Comparison of ENCODE assay signal across 1 cellular context in genomic region chr19:38676023-38676877, GRCh38.
TF ChIP-seq lines count a peak whose summit lies in the region.

No MANE protein-coding gene starts in this region.

TF ChIP-seq in K562, 482 proteins besides CTCF, POLR2A, EP300 and RAD21 (continues in another document):
- no peak for TF ChIP-seq SNIP1 (IDR thresholded peaks at IDR 0.05; ENCODE audit: low read depth)
- no peak for TF ChIP-seq IRF2 (CRISPR knock-in tag; IDR thresholded peaks at IDR 0.05)
- peak; percentile 71; the same call in 1 of the 2 replicates for TF ChIP-seq ZNF766 (CRISPR knock-in tag; conservative IDR thresholded peaks at IDR 0.05)
- TF ChIP-seq FOXJ2 (tag; IDR thresholded peaks at IDR 0.05): no peak
- TF ChIP-seq JUND (IDR thresholded peaks at IDR 0.05; ENCODE audit: borderline replicate concordance, low read depth, low read length): peak; percentile 97
- peak; percentile 78; the same call in 2 of the 3 replicates for TF ChIP-seq JUND (tag; IDR thresholded peaks at IDR 0.05; ENCODE audit: borderline replicate concordance, low read depth, low read length)
- TF ChIP-seq ZBTB5 (IDR thresholded peaks at IDR 0.05): peak; percentile 65; the same call in 1 of the 2 replicates
- no peak for TF ChIP-seq ZNF707 (CRISPR knock-in tag; conservative IDR thresholded peaks at IDR 0.05)
- TF ChIP-seq SRSF7 (optimal IDR thresholded peaks at IDR 0.05; ENCODE audit: low read depth, low read length): no peak
- TF ChIP-seq RCOR1 (IDR thresholded peaks at IDR 0.05; ENCODE audit: borderline replicate concordance in 1 of 2, low read depth in 2 of 2, low read length in 2 of 2): peak; percentile 94 to 99; a peak in 3 of 4 replicates
- no peak for TF ChIP-seq MEF2D (tag; conservative IDR thresholded peaks at IDR 0.05; ENCODE audit: low read depth)
- peak; percentile 67 for TF ChIP-seq EGR1 (conservative IDR thresholded peaks at IDR 0.05)
- peak; percentile 48; the same call in 1 of the 2 replicates for TF ChIP-seq RAD51 (IDR thresholded peaks at IDR 0.05; ENCODE audit: borderline replicate concordance, low read depth)
- TF ChIP-seq NUFIP1 (IDR thresholded peaks at IDR 0.05; ENCODE audit: partially characterized antibody): no peak
- peak; percentile 41 to 99; a peak in 3 of 4 replicates for TF ChIP-seq TBL1XR1 (IDR thresholded peaks at IDR 0.05; ENCODE audit: low read length in 2 of 2)
- TF ChIP-seq ETV1 (tag; conservative IDR thresholded peaks at IDR 0.05; ENCODE audit: low read depth): peak; percentile 96
- no peak for TF ChIP-seq SMAD1 (IDR thresholded peaks at IDR 0.05; ENCODE audit: low read depth, low read length, partially characterized antibody)
- TF ChIP-seq SAP30 (IDR thresholded peaks at IDR 0.05; ENCODE audit: borderline replicate concordance, insufficient read depth, low read depth, low read length, poor library complexity, severe bottlenecking): no peak
- no peak for TF ChIP-seq ELF1 (tag; IDR thresholded peaks at IDR 0.05)
- peak; percentile 73 for TF ChIP-seq GABPA (tag; conservative IDR thresholded peaks at IDR 0.05; ENCODE audit: low read depth)
- no peak for TF ChIP-seq TFE3 (CRISPR knock-in tag; IDR thresholded peaks at IDR 0.05)
- no peak for TF ChIP-seq CREB3 (tag; conservative IDR thresholded peaks at IDR 0.05; ENCODE audit: low read depth)
- TF ChIP-seq ID3 (CRISPR knock-in tag; IDR thresholded peaks at IDR 0.05): no peak
- peak; percentile 67 for TF ChIP-seq ID3 (tag; IDR thresholded peaks at IDR 0.05)
- TF ChIP-seq ZNF589 (CRISPR knock-in tag; IDR thresholded peaks at IDR 0.05; ENCODE audit: low read depth): peak; percentile 90
- no peak for TF ChIP-seq ZNF133 (CRISPR knock-in tag; IDR thresholded peaks at IDR 0.05)
- TF ChIP-seq ZSCAN32 (CRISPR knock-in tag; IDR thresholded peaks at IDR 0.05): no peak
- peak; percentile 87; the same call in 1 of the 2 replicates for TF ChIP-seq HBP1 (CRISPR knock-in tag; IDR thresholded peaks at IDR 0.05)
- TF ChIP-seq CCNT2 (IDR thresholded peaks at IDR 0.05; ENCODE audit: borderline replicate concordance, extremely low read depth, insufficient read length, low read depth, low read length): peak; percentile 93
- no peak for TF ChIP-seq ZBTB17 (CRISPR knock-in tag; IDR thresholded peaks at IDR 0.05)
- TF ChIP-seq ZNF561 (CRISPR knock-in tag; conservative IDR thresholded peaks at IDR 0.05): no peak
- TF ChIP-seq TCF3 (CRISPR knock-in tag; IDR thresholded peaks at IDR 0.05): peak; percentile 99
- TF ChIP-seq ELK3 (CRISPR knock-in tag; IDR thresholded peaks at IDR 0.05): no peak
- TF ChIP-seq ARID3A (IDR thresholded peaks at IDR 0.05; ENCODE audit: borderline replicate concordance, low read depth, low read length): peak; percentile 94; the same call in 1 of the 2 replicates
- TF ChIP-seq ZNF398 (CRISPR knock-in tag; IDR thresholded peaks at IDR 0.05): no peak
- TF ChIP-seq ATF2 (CRISPR knock-in tag; IDR thresholded peaks at IDR 0.05): no peak
- TF ChIP-seq HCFC1 (IDR thresholded peaks at IDR 0.05; ENCODE audit: low read depth, low read length): no peak
- TF ChIP-seq PTTG1 (tag; IDR thresholded peaks at IDR 0.05; ENCODE audit: low read depth): no peak
- no peak for TF ChIP-seq DLX4 (CRISPR knock-in tag; IDR thresholded peaks at IDR 0.05)
- TF ChIP-seq HOMEZ (CRISPR knock-in tag; IDR thresholded peaks at IDR 0.05): no peak
- no peak for TF ChIP-seq JUNB (CRISPR knock-in tag; conservative IDR thresholded peaks at IDR 0.05)
- peak; percentile 98 for TF ChIP-seq CBFA2T2 (conservative IDR thresholded peaks at IDR 0.05)
- peak; percentile 98 for TF ChIP-seq ZNF175 (CRISPR knock-in tag; IDR thresholded peaks at IDR 0.05; ENCODE audit: low read depth)
- TF ChIP-seq ZNF311 (CRISPR knock-in tag; IDR thresholded peaks at IDR 0.05): peak; percentile 39
- no peak for TF ChIP-seq CAMTA2 (CRISPR knock-in tag; conservative IDR thresholded peaks at IDR 0.05)
- peak; percentile 96 for TF ChIP-seq BCOR (IDR thresholded peaks at IDR 0.05)
- TF ChIP-seq HOXB6 (CRISPR knock-in tag; IDR thresholded peaks at IDR 0.05; ENCODE audit: borderline replicate concordance): no peak
- no peak for TF ChIP-seq RBM22 (IDR thresholded peaks at IDR 0.05; ENCODE audit: low read depth, low read length, poor library complexity, severe bottlenecking)
- TF ChIP-seq ZNF445 (CRISPR knock-in tag; IDR thresholded peaks at IDR 0.05; ENCODE audit: low read depth): no peak
- TF ChIP-seq ESRRB (CRISPR knock-in tag; IDR thresholded peaks at IDR 0.05; ENCODE audit: borderline replicate concordance): no peak
- TF ChIP-seq HIVEP1 (CRISPR knock-in tag; IDR thresholded peaks at IDR 0.05): no peak
- TF ChIP-seq POLR2AphosphoS2 (IDR thresholded peaks at IDR 0.05; ENCODE audit: low read length): no peak
- peak; percentile 92 for TF ChIP-seq GATA2 (CRISPR knock-in tag; IDR thresholded peaks at IDR 0.05)
- peak; percentile 70 for TF ChIP-seq POLR2H (tag; IDR thresholded peaks at IDR 0.05; ENCODE audit: low read depth)
- no peak for TF ChIP-seq ADNP (tag; IDR thresholded peaks at IDR 0.05)
- TF ChIP-seq FOXK2 (conservative IDR thresholded peaks at IDR 0.05 in 1 of 2, IDR thresholded peaks at IDR 0.05 in 1 of 2; ENCODE audit: low read depth in 2 of 2): peak; percentile 94 to 96
- peak; percentile 92 for TF ChIP-seq NFIC (IDR thresholded peaks at IDR 0.05)
